In genomic region chr19:50547385-50548190, GRCh38 we compare ENCODE assay signal across 1 cellular context.
TF ChIP-seq lines count a peak whose summit lies in the region.

No MANE protein-coding gene starts in this region.

TF ChIP-seq in HepG2, 621 proteins besides CTCF, POLR2A, EP300 and RAD21:
- no peak for TF ChIP-seq ZNF569 (CRISPR knock-in tag; IDR thresholded peaks at IDR 0.05; ENCODE audit: borderline replicate concordance)
- TF ChIP-seq ZNF503 (CRISPR knock-in tag; IDR thresholded peaks at IDR 0.05): no peak
- TF ChIP-seq SP2 (CRISPR knock-in tag; IDR thresholded peaks at IDR 0.05): no peak
- no peak for TF ChIP-seq ARID2 (CRISPR knock-in tag; IDR thresholded peaks at IDR 0.05; ENCODE audit: borderline replicate concordance)
- no peak for TF ChIP-seq SIN3A (IDR thresholded peaks at IDR 0.05; ENCODE audit: borderline replicate concordance, low read depth, low read length)
- TF ChIP-seq MTF2 (CRISPR knock-in tag; IDR thresholded peaks at IDR 0.05; ENCODE audit: borderline replicate concordance): no peak
- no peak for TF ChIP-seq KDM5A (IDR thresholded peaks at IDR 0.05; ENCODE audit: borderline replicate concordance, low read length)
- no peak for TF ChIP-seq THAP9 (CRISPR knock-in tag; IDR thresholded peaks at IDR 0.05; ENCODE audit: borderline replicate concordance)
- no peak for TF ChIP-seq HNF1A (IDR thresholded peaks at IDR 0.05; ENCODE audit: low read depth)
- no peak for TF ChIP-seq HNF1A (CRISPR knock-in tag; IDR thresholded peaks at IDR 0.05; ENCODE audit: borderline replicate concordance)
TF ChIP-seq in HepG2: peak in this region for 0.
